18 cellular contexts compared by ENCODE assay signal in the genomic region with DNA sequence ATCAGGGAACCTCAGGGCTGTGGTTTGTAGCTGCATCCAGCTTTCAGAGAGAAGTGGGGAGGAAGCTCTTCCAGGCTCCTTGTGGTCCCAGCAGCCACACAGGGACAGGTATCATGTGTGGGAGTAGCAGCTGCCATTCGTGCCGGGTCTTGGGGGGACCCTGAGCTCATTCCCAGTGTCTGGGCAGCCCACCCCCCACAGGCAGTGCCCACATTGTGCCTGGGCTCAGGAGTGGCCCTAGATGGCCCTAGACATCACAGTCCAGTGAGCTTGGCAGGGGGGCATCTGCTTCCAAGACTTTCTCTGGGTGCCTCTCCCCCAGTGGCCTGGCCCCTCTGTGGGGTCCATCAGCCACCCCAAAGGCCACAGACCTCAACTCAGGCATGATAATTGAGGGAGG.
A peak's percentile ranks its signal among the peaks of the same experiment; 100 is the strongest.
DNase-seq lines count a peak whose midpoint lies in the region; ATAC-seq, FAIRE-seq and TF ChIP-seq lines count a peak whose summit lies in the region.
"Had no signal": no experiment of that assay in that cellular context is flagged by ENCODE, and none has a peak within 500 bp of the region (broad histone marks: within the 10 kb centered on the region; RNA-seq: fewer than 3 reads in every experiment).

No MANE protein-coding gene starts in this region.

- no peaks in the 10 kb centered on the region for H3K4me1 Mint-ChIP-seq in activated CD8-positive, alpha-beta memory T cell treated with anti-CD3 and anti-CD28 coated beads, Interleukin-2, amount 10 ng/mL, durations not matched to agents 7 days and 5 days
- peaks cover 6% of the 10 kb centered on the region for H3K4me1 Mint-ChIP-seq in mesothelial cell of epicardium

- CTCF ChIA-PET in activated CD8-positive, alpha-beta memory T cell treated with anti-CD3 and anti-CD28 coated beads, Interleukin-2, amount 10 ng/mL, durations not matched to agents 7 days and 5 days (lab: Charles Lee) = no interaction called here

- no peaks in the 10 kb centered on the region for H3K36me3 ChIP-seq in tibial artery
- H3K36me3 ChIP-seq in esophagus squamous epithelium = no peaks in the 10 kb centered on the region
- H3K36me3 ChIP-seq: BE2C had no signal

- no peaks in the 10 kb centered on the region for H3K9me3 Mint-ChIP-seq in activated CD8-positive, alpha-beta memory T cell treated with anti-CD3 and anti-CD28 coated beads, Interleukin-2, amount 10 ng/mL, durations not matched to agents 7 days and 5 days (ENCODE audit: low read depth)
- H3K9me3 Mint-ChIP-seq in mesothelial cell of epicardium = no peaks in the 10 kb centered on the region
- H3K9me3 Mint-ChIP-seq: CD8-positive, alpha-beta T cell; GM23338 had no signal

- H3K27me3 ChIP-seq in tibial artery (peaks cover 0 to 16% of the 10 kb centered on the region in 2 donors), esophagus squamous epithelium (peaks cover 0 to 33% (median 0%) of the 10 kb centered on the region in 4 donors)
- H3K27me3 ChIP-seq: BE2C had no signal

- WGBS in esophagus squamous epithelium, 2 donors = 70% methylated on average over 2 of the region's 2 CpGs; no CpG with 5 or more reads in 1 of the 2 donors

- H3K36me3 Mint-ChIP-seq in activated CD8-positive, alpha-beta memory T cell treated with anti-CD3 and anti-CD28 coated beads, Interleukin-2, amount 10 ng/mL, durations not matched to agents 7 days and 5 days = no peaks in the 10 kb centered on the region
- H3K36me3 Mint-ChIP-seq in mesothelial cell of epicardium = no peaks in the 10 kb centered on the region
- H3K36me3 Mint-ChIP-seq: CD8-positive, alpha-beta T cell had no signal

- H3K27ac ChIP-seq in tibial artery (no peak overlapping the region), esophagus squamous epithelium (no peak overlapping the region)
- H3K27ac ChIP-seq: 22Rv1 had no signal

- ATAC-seq in activated CD4-positive, CD25-positive, alpha-beta regulatory T cell treated with anti-CD3 and anti-CD28 coated beads, Interleukin-2, amount 50 U/mL, for 24 hours = no peak
- no peak for ATAC-seq in activated CD8-positive, alpha-beta memory T cell treated with anti-CD3 and anti-CD28 coated beads, Interleukin-2, amount 10 ng/mL, durations not matched to agents 7 days and 5 days
- ATAC-seq: CD8-positive, alpha-beta T cell had no signal

- intact Hi-C loops in tibial artery (cut with DNase I; ENCODE audit: low total_unique reads) = no loop called here
- intact Hi-C loops in esophagus squamous epithelium (cut with DNase I) = no loop called here

- no peak for FAIRE-seq in GM12892 (lab: Jason Lieb, UNC)

- no peak overlapping the region for H3K27ac Mint-ChIP-seq in activated CD8-positive, alpha-beta memory T cell treated with anti-CD3 and anti-CD28 coated beads, Interleukin-2, amount 10 ng/mL, durations not matched to agents 7 days and 5 days
- no peak overlapping the region for H3K27ac Mint-ChIP-seq in mesothelial cell of epicardium
- H3K27ac Mint-ChIP-seq: CD8-positive, alpha-beta T cell; GM23338 had no signal

- no peaks in the 10 kb centered on the region for H3K9me3 ChIP-seq in tibial artery
- no peaks in the 10 kb centered on the region for H3K9me3 ChIP-seq in esophagus squamous epithelium

- H3K4me1 ChIP-seq in tibial artery = no peaks in the 10 kb centered on the region
- H3K4me1 ChIP-seq in esophagus squamous epithelium = no peaks in the 10 kb centered on the region
- H3K4me1 ChIP-seq: BE2C had no signal

- no peaks in the 10 kb centered on the region for H3K27me3 Mint-ChIP-seq in activated CD8-positive, alpha-beta memory T cell treated with anti-CD3 and anti-CD28 coated beads, Interleukin-2, amount 10 ng/mL, durations not matched to agents 7 days and 5 days
- H3K27me3 Mint-ChIP-seq in mesothelial cell of epicardium (ENCODE audit: low read depth) = peaks cover 2% of the 10 kb centered on the region

- H3K4me3 Mint-ChIP-seq in activated CD8-positive, alpha-beta memory T cell treated with anti-CD3 and anti-CD28 coated beads, Interleukin-2, amount 10 ng/mL, durations not matched to agents 7 days and 5 days = no peak overlapping the region
- H3K4me3 Mint-ChIP-seq in mesothelial cell of epicardium = no peak overlapping the region
- H3K4me3 Mint-ChIP-seq: CD8-positive, alpha-beta T cell; GM23338 had no signal

- H3K4me3 ChIP-seq in tibial artery (no peak overlapping the region), esophagus squamous epithelium (no peak overlapping the region)
- H3K4me3 ChIP-seq: GM23338 had no signal

- peak; percentile 8 for DNase-seq in activated CD4-positive, CD25-positive, alpha-beta regulatory T cell treated with anti-CD3 and anti-CD28 coated beads, Interleukin-2, amount 50 U/mL, for 72 hours
- DNase-seq in activated CD8-positive, alpha-beta memory T cell treated with anti-CD3 and anti-CD28 coated beads, Interleukin-2, amount 10 ng/mL, durations not matched to agents 7 days and 5 days = peak; percentile 4
- DNase-seq in mesothelial cell of epicardium (ENCODE audit: low spot score in 2 of 2, unreplicated experiment in 2 of 2) = peak; percentile 5 to 17
- peak; percentile 10 to 59 for DNase-seq in tibial artery
- DNase-seq in esophagus squamous epithelium (lab: John Stamatoyannopoulos, UW) = no peak
- no peak for DNase-seq in GM12892 (ENCODE audit: insufficient read length)
- DNase-seq in CD1c-positive myeloid dendritic cell (ENCODE audit: extremely low spot score) = no peak
- DNase-seq: BE2C, KBM-7, NCI-H1417 treated with DMSO at 0.1 percent for 48 hours, NCI-H1930, NCI-H446, NCI-H69, SHP77 treated with DMSO at 0.1 percent for 48 hours had no signal

- TF ChIP-seq CTCF in mesothelial cell of epicardium (IDR thresholded peaks at IDR 0.05; ENCODE audit: unreplicated experiment) (no peak), tibial artery (IDR thresholded peaks at IDR 0.05) (no peak), esophagus squamous epithelium (IDR thresholded peaks at IDR 0.05) (no peak)

- no peak for TF ChIP-seq POLR2A in esophagus squamous epithelium (IDR thresholded peaks at IDR 0.05)
- TF ChIP-seq POLR2A in GM12892 (IDR thresholded peaks at IDR 0.05; ENCODE audit: low read depth, low read length) = no peak

Comparison
In these comparisons a context has a peak if more than half of its experiments do, and no peak if none do; other contexts are left out.
1. DNase-seq: peak in activated CD4-positive, CD25-positive, alpha-beta regulatory T cell treated with anti-CD3 and anti-CD28 coated beads, Interleukin-2, amount 50 U/mL, for 72 hours (single experiment), activated CD8-positive, alpha-beta memory T cell treated with anti-CD3 and anti-CD28 coated beads, Interleukin-2, amount 10 ng/mL, durations not matched to agents 7 days and 5 days (single experiment), mesothelial cell of epicardium (2 of 2) and tibial artery (2 of 2); none in esophagus squamous epithelium (single experiment), GM12892 (single experiment) and CD1c-positive myeloid dendritic cell (single experiment).